Comparison of ENCODE assay signal across 8 cellular contexts in genomic region chr17:50765454-50766221, GRCh38. TPM values are rescaled to one million over a fixed set of nuclear protein-coding genes. Genes with fewer than 3 reads are reported as not detected.
DNase-seq lines count a peak whose midpoint lies in the region; ATAC-seq and TF ChIP-seq lines count a peak whose summit lies in the region.

No MANE protein-coding gene starts in this region.

- no peak overlapping the region for H2BK120ac ChIP-seq in mesendoderm (ENCODE audit: low read depth, low read length)

- H3K4me1 Mint-ChIP-seq in WTC11 (peaks cover 16% of the 10 kb centered on the region), T-helper 17 cell (peaks cover 9% of the 10 kb centered on the region)
- H3K4me1 Mint-ChIP-seq in naive thymus-derived CD4-positive, alpha-beta T cell: peaks cover 2 to 24% (median 16%) of the 10 kb centered on the region in 7 donors

- H3K23ac ChIP-seq in mesendoderm (ENCODE audit: low read length): no peak overlapping the region

- peak overlapping the region; percentile 33; the same call in 1 of the 2 replicates for H3K27ac Mint-ChIP-seq in WTC11
- H3K27ac Mint-ChIP-seq in naive thymus-derived CD4-positive, alpha-beta T cell: peak overlapping the region in 1 of 9 donors; percentile 30
- no peak overlapping the region for H3K27ac Mint-ChIP-seq in T-helper 17 cell

- no peaks in the 10 kb centered on the region for H3K27me3 ChIP-seq in naive thymus-derived CD4-positive, alpha-beta T cell (ENCODE audit: control insufficient read depth in 2 of 2, insufficient read depth in 2 of 2, low read length in 2 of 2)
- H3K27me3 ChIP-seq in mesendoderm (ENCODE audit: insufficient read depth, low read length, poor library complexity) (no peaks in the 10 kb centered on the region), SK-N-SH (ENCODE audit: insufficient read depth) (no peaks in the 10 kb centered on the region)

- H3K56ac ChIP-seq in mesendoderm (ENCODE audit: low read length): no peak overlapping the region

- TF ChIP-seq CTCF in WTC11 (IDR thresholded peaks at IDR 0.05): no peak
- TF ChIP-seq CTCF in SK-N-SH (IDR thresholded peaks at IDR 0.05): no peak

- H3K4me3 ChIP-seq in naive thymus-derived CD4-positive, alpha-beta T cell (ENCODE audit: low read length): no peak overlapping the region
- no peak overlapping the region for H3K4me3 ChIP-seq in mesendoderm (ENCODE audit: low read length)
- no peak overlapping the region for H3K4me3 ChIP-seq in SK-N-SH (ENCODE audit: low read depth in 2 of 2, low read length in 1 of 2)

- no peak overlapping the region for H3K9ac ChIP-seq in mesendoderm (ENCODE audit: low read length)
- no peak overlapping the region for H3K9ac ChIP-seq in SK-N-SH

- H4K5ac ChIP-seq in mesendoderm (ENCODE audit: low read length): no peak overlapping the region

- no peak for DNase-seq in WTC11 (ENCODE audit: low spot score)
- DNase-seq in naive thymus-derived CD4-positive, alpha-beta T cell: no peak
- no peak for DNase-seq in iPS-NIHi7 (ENCODE audit: extremely low spot score)
- DNase-seq in mesendoderm: no peak
- no peak for DNase-seq in T-helper 17 cell
- DNase-seq in SK-N-SH: no peak

- no peak overlapping the region for H3K18ac ChIP-seq in mesendoderm (ENCODE audit: low read length)

- H3K79me2 ChIP-seq in mesendoderm (ENCODE audit: control insufficient read depth, insufficient read depth, low read length): no peaks in the 10 kb centered on the region
- no peaks in the 10 kb centered on the region for H3K79me2 ChIP-seq in SK-N-SH (ENCODE audit: insufficient read depth)

- no peak overlapping the region for H3K4me3 Mint-ChIP-seq in WTC11
- H3K4me3 Mint-ChIP-seq in naive thymus-derived CD4-positive, alpha-beta T cell: no peak overlapping the region
- H3K4me3 Mint-ChIP-seq in T-helper 17 cell: no peak overlapping the region

- no peaks in the 10 kb centered on the region for H3K9me3 Mint-ChIP-seq in WTC11
- peaks cover 0 to 1% (median 0%) of the 10 kb centered on the region in 11 donors for H3K9me3 Mint-ChIP-seq in naive thymus-derived CD4-positive, alpha-beta T cell

- no CpG with 5 or more reads among the region's 9 CpGs for WGBS in mesendoderm (ENCODE audit: extremely low coverage, insufficient coverage, low lambda C conversion rate)
- 86% methylated on average over 9 of the region's 9 CpGs for WGBS in SK-N-SH (ENCODE audit: low lambda C conversion rate)

- H2AK5ac ChIP-seq in mesendoderm (ENCODE audit: low read length): no peak overlapping the region

- H3K4me2 ChIP-seq in mesendoderm (ENCODE audit: low read length) (no peak overlapping the region), SK-N-SH (no peak overlapping the region)

- H3K27ac ChIP-seq in naive thymus-derived CD4-positive, alpha-beta T cell (ENCODE audit: low read depth, low read length): no peak overlapping the region
- no peak overlapping the region for H3K27ac ChIP-seq in mesendoderm (ENCODE audit: low read depth, low read length)
- peak overlapping the region in 1 of 2 experiments; percentile 7; a peak in 1 of 4 replicates for H3K27ac ChIP-seq in SK-N-SH (ENCODE audit: low read depth in 2 of 2, low read length in 1 of 2)

- H2BK5ac ChIP-seq in mesendoderm (ENCODE audit: low read length): no peak overlapping the region

- H3K27me3 Mint-ChIP-seq in WTC11 (ENCODE audit: low read depth): no peaks in the 10 kb centered on the region; the same call in 1 of the 2 replicates
- H3K27me3 Mint-ChIP-seq in naive thymus-derived CD4-positive, alpha-beta T cell: peaks cover 0 to 32% (median 0%) of the 10 kb centered on the region in 5 donors
- H3K27me3 Mint-ChIP-seq in T-helper 17 cell: peaks cover 5% of the 10 kb centered on the region

- no peaks in the 10 kb centered on the region for H3K79me1 ChIP-seq in mesendoderm (ENCODE audit: low read length)

- H3K4ac ChIP-seq in mesendoderm (ENCODE audit: low read depth, low read length): no peak overlapping the region

- intact Hi-C loops in naive thymus-derived CD4-positive, alpha-beta T cell (cut with micrococcal nuclease): no loop called here

- no peak overlapping the region for H2BK15ac ChIP-seq in mesendoderm (replicated peaks; ENCODE audit: low read depth)

- POLR2A ChIA-PET in WTC11 (lab: Charles Lee): no interaction called here
- POLR2A ChIA-PET in naive thymus-derived CD4-positive, alpha-beta T cell (lab: Charles Lee): interaction anchor here (1.0 kb wide), 1 partner anchor 196 kb away, joined by 3 read pairs; no protein-coding TSS in a partner anchor
- POLR2A ChIA-PET in SK-N-SH (lab: Yijun Ruan, JAX): interaction anchor here (0.6 kb wide), 1 partner anchor 257 kb away, joined by 3 read pairs; no protein-coding TSS in a partner anchor

- no peaks in the 10 kb centered on the region for H3F3A ChIP-seq in SK-N-SH (replicated peaks; ENCODE audit: insufficient read depth)

- no peak overlapping the region for H4K8ac ChIP-seq in mesendoderm (ENCODE audit: low read depth, low read length)

- CTCF ChIA-PET in WTC11 (lab: Charles Lee): interaction anchor here (1.0 to 7.7 kb wide), 2 partner anchors 18 to 87 kb away, joined by 3 to 70 read pairs; no protein-coding TSS in a partner anchor
- CTCF ChIA-PET in naive thymus-derived CD4-positive, alpha-beta T cell (lab: Charles Lee): interaction anchor here (0.6 kb wide), 1 partner anchor 20 kb away, joined by 3 read pairs; no protein-coding TSS in a partner anchor
- CTCF ChIA-PET in SK-N-SH (lab: Yijun Ruan, JAX): interaction anchor here (1.0 to 8.7 kb wide), 12 partner anchors 7 to 286 kb away, joined by 3 to 95 read pairs (median 6); no protein-coding TSS in a partner anchor

- H3K36me3 ChIP-seq in naive thymus-derived CD4-positive, alpha-beta T cell (ENCODE audit: control insufficient read depth in 2 of 3, insufficient read depth in 3 of 3, low read length in 3 of 3): no peaks in the 10 kb centered on the region
- H3K36me3 ChIP-seq in mesendoderm (ENCODE audit: control insufficient read depth, insufficient read depth, low read length) (no peaks in the 10 kb centered on the region), SK-N-SH (replicated peaks in 1 of 2; ENCODE audit: control insufficient read depth in 1 of 2, insufficient read depth in 2 of 2, low read length in 1 of 2) (no peaks in the 10 kb centered on the region)

- no peaks in the 10 kb centered on the region for H3K9me2 ChIP-seq in SK-N-SH

- TF ChIP-seq RAD21 in SK-N-SH (IDR thresholded peaks at IDR 0.05; ENCODE audit: low read length): no peak

- ATAC-seq in GM18498 (IDR thresholded peaks at IDR 0.05; ENCODE audit: unreplicated experiment) (peak; percentile 59), HG02973 (IDR thresholded peaks at IDR 0.05; ENCODE audit: unreplicated experiment) (peak; percentile 41), WTC11 (no peak), T-helper 17 cell (no peak)
- ATAC-seq in naive thymus-derived CD4-positive, alpha-beta T cell: peak; percentile 59

- peaks cover 0 to 10% of the 10 kb centered on the region in 2 donors for H3K4me1 ChIP-seq in naive thymus-derived CD4-positive, alpha-beta T cell (ENCODE audit: control insufficient read depth in 2 of 2, insufficient read depth in 2 of 2, low read length in 2 of 2)
- H3K4me1 ChIP-seq in mesendoderm (ENCODE audit: control insufficient read depth, low read depth, low read length): peaks cover 3% of the 10 kb centered on the region
- peaks cover 0 to 24% of the 10 kb centered on the region in 2 experiments; a peak in 2 of 4 replicates for H3K4me1 ChIP-seq in SK-N-SH (ENCODE audit: control insufficient read depth in 1 of 2, insufficient read depth in 2 of 2, low read depth in 1 of 2, low read length in 1 of 2)

- H4K20me1 ChIP-seq in SK-N-SH (ENCODE audit: insufficient read depth): no peaks in the 10 kb centered on the region

- no peaks in the 10 kb centered on the region for H3K9me3 ChIP-seq in naive thymus-derived CD4-positive, alpha-beta T cell (ENCODE audit: control insufficient read depth in 2 of 3, low read length in 3 of 3)
- no peaks in the 10 kb centered on the region for H3K9me3 ChIP-seq in T-helper 17 cell (ENCODE audit: control insufficient read depth, low read length, poor library complexity, severe bottlenecking)
- no peaks in the 10 kb centered on the region for H3K9me3 ChIP-seq in SK-N-SH

- no peak overlapping the region for H2AFZ ChIP-seq in SK-N-SH (ENCODE audit: low read depth)

- TF ChIP-seq EP300 in SK-N-SH (IDR thresholded peaks at IDR 0.05; ENCODE audit: borderline replicate concordance in 1 of 2, low read depth in 1 of 2, low read length in 1 of 2): no peak

- no peaks in the 10 kb centered on the region for H3K36me3 Mint-ChIP-seq in WTC11
- no peaks in the 10 kb centered on the region for H3K36me3 Mint-ChIP-seq in naive thymus-derived CD4-positive, alpha-beta T cell
- no peaks in the 10 kb centered on the region for H3K36me3 Mint-ChIP-seq in T-helper 17 cell (ENCODE audit: low read depth)

TF ChIP-seq in WTC11, 78 proteins besides CTCF, POLR2A, EP300 and RAD21 (continues in another document):
- no peak for TF ChIP-seq JAZF1 (CRISPR knock-in tag; IDR thresholded peaks at IDR 0.05)
- no peak for TF ChIP-seq ZNF263 (CRISPR knock-in tag; IDR thresholded peaks at IDR 0.05; ENCODE audit: low read depth)

TF ChIP-seq in SK-N-SH, 30 proteins besides CTCF, POLR2A, EP300 and RAD21 (continues in another document):
- no peak for TF ChIP-seq ELF1 (IDR thresholded peaks at IDR 0.05)
- TF ChIP-seq POLR2AphosphoS5 (IDR thresholded peaks at IDR 0.05; ENCODE audit: low read depth, low read length): no peak

RNA-seq across cellular contexts. Expression of gene ANKRD40CL, which starts 1.7 kb away (rescaled TPM):
- total RNA-seq in WTC11 (2021): not detected in 3 replicates
- not detected for total RNA-seq in naive thymus-derived CD4-positive, alpha-beta T cell
- not detected for polyA plus RNA-seq in naive thymus-derived CD4-positive, alpha-beta T cell
- polyA plus RNA-seq in mesendoderm (2013, experiment 1 of 2): not detected
- polyA plus RNA-seq in mesendoderm (2013, experiment 2 of 2): not detected
- not detected for total RNA-seq in T-helper 17 cell
- polyA plus RNA-seq in SK-N-SH (2012; rRNA removed): not detected in 2 replicates
- polyA plus RNA-seq in SK-N-SH (2012; cell fraction: cytosol; rRNA removed): not detected in 2 replicates
- polyA plus RNA-seq in SK-N-SH (2012; cell fraction: nucleus; rRNA removed): not detected in 2 replicates

RNA-seq across cellular contexts. Expression of gene LUC7L3, which starts 46.2 kb away (rescaled TPM):
- total RNA-seq in WTC11 (2021) (182 to 190 TPM (median 186 TPM) in 3 replicates), T-helper 17 cell (100 to 1,000 TPM; 129 to 155 TPM)
- 100 to 1,000 TPM; 131 to 331 (median 149) TPM for total RNA-seq in naive thymus-derived CD4-positive, alpha-beta T cell
- 10 to 100 TPM; 41.8 to 65.3 TPM for polyA plus RNA-seq in naive thymus-derived CD4-positive, alpha-beta T cell
- 185 TPM for polyA plus RNA-seq in mesendoderm (2013, experiment 1 of 2)
- 187 TPM for polyA plus RNA-seq in mesendoderm (2013, experiment 2 of 2)
- polyA plus RNA-seq in SK-N-SH (2012; rRNA removed): 154 and 164 TPM in 2 replicates
- 52.9 and 60.7 TPM in 2 replicates for polyA plus RNA-seq in SK-N-SH (2012; cell fraction: cytosol; rRNA removed)
- polyA plus RNA-seq in SK-N-SH (2012; cell fraction: nucleus; rRNA removed): 1,155 and 1,243 TPM in 2 replicates

RNA-seq across cellular contexts. Expression of gene ANKRD40, which starts 57.9 kb away (rescaled TPM):
- total RNA-seq in WTC11 (2021): 43.3 to 45.3 TPM (median 45.3 TPM) in 3 replicates
- total RNA-seq in naive thymus-derived CD4-positive, alpha-beta T cell: 10 to 100 TPM; 27.4 to 37.2 (median 33.4) TPM
- polyA plus RNA-seq in naive thymus-derived CD4-positive, alpha-beta T cell: 1 to 10 TPM; 3.6 to 5.7 TPM
- polyA plus RNA-seq in mesendoderm (2013, experiment 1 of 2): 41.9 TPM
- polyA plus RNA-seq in mesendoderm (2013, experiment 2 of 2): 41.9 TPM
- total RNA-seq in T-helper 17 cell: 10 to 100 TPM; 24.3 to 25.6 TPM
- polyA plus RNA-seq in SK-N-SH (2012; rRNA removed): 33.6 and 46.3 TPM in 2 replicates
- polyA plus RNA-seq in SK-N-SH (2012; cell fraction: cytosol; rRNA removed): 43.8 and 47.2 TPM in 2 replicates
- polyA plus RNA-seq in SK-N-SH (2012; cell fraction: nucleus; rRNA removed): 20.8 and 38.1 TPM in 2 replicates

Comparison
In these comparisons a context has a peak if more than half of its experiments do, and no peak if none do; other contexts are left out.
1. ATAC-seq: peak in GM18498 (single experiment), HG02973 (single experiment) and naive thymus-derived CD4-positive, alpha-beta T cell (single experiment); none in WTC11 (single experiment) and T-helper 17 cell (single experiment).